ENCODE assay signal across 8 cellular contexts in the genomic region with DNA sequence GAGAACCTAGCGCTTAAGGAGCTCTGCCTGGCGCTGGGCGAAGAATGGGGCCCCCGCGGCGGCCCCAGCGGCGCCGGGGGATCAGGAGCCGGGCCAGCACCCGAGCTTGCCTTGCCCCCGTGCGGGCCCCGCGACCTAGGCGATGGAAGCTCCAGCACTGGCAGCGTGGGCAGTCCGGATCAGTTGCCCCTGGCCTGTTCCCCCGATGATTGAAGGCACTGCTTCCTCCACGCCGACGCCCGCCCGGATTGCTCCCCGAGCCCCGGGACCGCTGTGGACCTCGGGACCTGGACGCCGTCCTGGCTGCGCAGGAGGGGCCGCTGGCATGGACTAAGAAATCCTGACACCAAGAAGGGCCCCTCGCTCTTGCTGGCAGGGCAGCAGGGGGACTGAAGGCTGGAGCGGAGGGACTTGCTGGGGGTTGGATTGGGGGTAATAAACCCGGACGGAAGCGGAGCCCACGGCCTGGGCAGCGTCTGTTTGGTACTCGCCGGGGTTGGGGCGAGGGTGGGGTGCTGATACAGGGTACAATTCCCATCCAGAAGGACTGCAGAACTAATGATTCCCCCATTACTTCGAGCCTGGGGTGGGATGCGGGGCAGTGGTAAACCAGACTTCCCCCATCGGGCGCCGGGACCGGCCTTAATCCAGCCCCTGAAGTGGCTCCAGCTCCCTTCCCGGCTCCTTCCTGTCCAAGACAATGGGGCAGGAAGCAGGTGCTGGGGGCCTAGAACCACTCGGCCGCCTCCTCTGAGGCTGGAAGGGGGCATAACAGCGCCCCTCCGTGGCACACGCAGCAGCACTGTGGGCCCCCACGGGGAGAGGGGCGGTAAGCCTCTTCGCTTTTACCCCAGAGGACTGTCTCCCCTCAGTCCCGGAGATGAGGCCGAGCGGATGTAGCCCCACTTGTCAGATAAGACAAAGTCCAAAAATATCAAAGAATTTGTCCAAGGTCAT. TPM values are rescaled to one million over a fixed set of nuclear protein-coding genes. Genes with fewer than 3 reads are reported as not detected.
DNase-seq lines count a peak whose midpoint lies in the region; ATAC-seq and TF ChIP-seq lines count a peak whose summit lies in the region.

No MANE protein-coding gene starts in this region.

- DNase-seq in D341Med (ENCODE audit: low spot score), result peak; percentile 55
- DNase-seq in KBM-7, result peak; percentile 77
- DNase-seq in activated CD4-positive, alpha-beta memory T cell treated with anti-CD3 and anti-CD28 coated beads for 36 hours, result peak; percentile 53
- peak; percentile 47 for DNase-seq in fibroblast of mammary gland (ENCODE audit: low read depth)
- peak in 4 of 5 donors; percentile 55 to 69 (median 62) for DNase-seq in ovary
- no peak for DNase-seq in NCI-H2196 (lab: John Stamatoyannopoulos, UW; ENCODE audit: unreplicated experiment)

- H3K27me3 Mint-ChIP-seq in activated CD4-positive, alpha-beta memory T cell treated with anti-CD3 and anti-CD28 coated beads for 36 hours, result no peaks in the 10 kb centered on the region

- TF ChIP-seq POLR2A in ovary (IDR thresholded peaks at IDR 0.05), result no peak

- peaks cover 30% of the 10 kb centered on the region for H3K36me3 Mint-ChIP-seq in activated CD4-positive, alpha-beta memory T cell treated with anti-CD3 and anti-CD28 coated beads for 36 hours

- TF ChIP-seq EP300 in ovary (IDR thresholded peaks at IDR 0.05), result no peak

- CTCF ChIA-PET in activated CD4-positive, alpha-beta memory T cell treated with anti-CD3 and anti-CD28 coated beads for 36 hours (lab: Charles Lee), result interaction anchor here (0.8 to 9.5 kb wide), 20 partner anchors 7 to 331 kb away, joined by 3 to 277 read pairs (median 5); a partner anchor contains a TSS

- H3K27ac ChIP-seq in ovary, result peak overlapping the region; percentile 91 to 95

- H3K36me3 ChIP-seq in ovary, result no peaks in the 10 kb centered on the region

- peak overlapping the region; percentile 87 for H3K27ac Mint-ChIP-seq in activated CD4-positive, alpha-beta memory T cell treated with anti-CD3 and anti-CD28 coated beads for 36 hours

- H3K4me3 ChIP-seq in fibroblast of mammary gland (ENCODE audit: control insufficient read depth, low read depth, low read length), result peak overlapping the region; percentile 49
- H3K4me3 ChIP-seq in ovary, result peak overlapping the region; percentile 55

- no peaks in the 10 kb centered on the region for H3K9me3 Mint-ChIP-seq in activated CD4-positive, alpha-beta memory T cell treated with anti-CD3 and anti-CD28 coated beads for 36 hours

- peaks cover 63% of the 10 kb centered on the region for H3K4me1 Mint-ChIP-seq in activated CD4-positive, alpha-beta memory T cell treated with anti-CD3 and anti-CD28 coated beads for 36 hours (ENCODE audit: low read depth)

- H3K27me3 ChIP-seq in ovary, result no peaks in the 10 kb centered on the region

- H3K4me3 Mint-ChIP-seq in activated CD4-positive, alpha-beta memory T cell treated with anti-CD3 and anti-CD28 coated beads for 36 hours, result peak overlapping the region; percentile 65

- TF ChIP-seq CTCF in fibroblast of mammary gland (conservative IDR thresholded peaks at IDR 0.05; ENCODE audit: control insufficient read depth, insufficient read depth, low read depth, low read length) (peak; percentile 17), ovary (IDR thresholded peaks at IDR 0.05) (no peak)

- WGBS in ovary, 3 donors, result 1 to 4% (median 1%) methylated on average over 40 to 60 of the region's 60 CpGs

- no peaks in the 10 kb centered on the region for H3K9me3 ChIP-seq in ovary

- in situ Hi-C loops in KBM-7 (cut with MboI; ENCODE audit: low pct_unique_long_range_greater_than_20kb, low sequenced_read_pairs), result no loop called here

- ATAC-seq in HG03039 (IDR thresholded peaks at IDR 0.05; ENCODE audit: unreplicated experiment) (no peak), HG03342 (IDR thresholded peaks at IDR 0.05; ENCODE audit: unreplicated experiment) (no peak)

- peaks cover 21% of the 10 kb centered on the region for H3K4me1 ChIP-seq in ovary (ENCODE audit: insufficient read depth)

- intact Hi-C loops in activated CD4-positive, alpha-beta memory T cell treated with anti-CD3 and anti-CD28 coated beads for 36 hours (cut with micrococcal nuclease), result no loop called here
- intact Hi-C loops in ovary (cut with DNase I), result no loop called here

- POLR2A ChIA-PET in activated CD4-positive, alpha-beta memory T cell treated with anti-CD3 and anti-CD28 coated beads for 36 hours (lab: Charles Lee), result interaction anchor here (0.7 to 7.5 kb wide), 11 partner anchors 9 to 467 kb away, joined by 3 to 98 read pairs (median 6); a partner anchor contains a TSS

RNA-seq across cellular contexts. Expression of a gene that starts 1.0 kb away (rescaled TPM):
- total RNA-seq in activated CD4-positive, alpha-beta memory T cell treated with anti-CD3 and anti-CD28 coated beads for 36 hours, result 10 to 100 TPM; 40.0 to 44.4 TPM
- total RNA-seq in ovary, result 10 to 100 TPM; 31.5 to 85.0 (median 58.1) TPM
- polyA plus RNA-seq in ovary, result 10 to 100 TPM in 1 of 2 donors, not detected in 1; 41.5 TPM

RNA-seq across cellular contexts. Expression of a gene that starts 3.2 kb away (rescaled TPM):
- total RNA-seq in activated CD4-positive, alpha-beta memory T cell treated with anti-CD3 and anti-CD28 coated beads for 36 hours, result 100 to 1,000 TPM in 1 of 2 experiments, 10 to 100 TPM in 1; 94.2 to 101 TPM
- total RNA-seq in ovary, result 10 to 100 TPM; 32.5 to 71.7 (median 44.2) TPM
- polyA plus RNA-seq in ovary, result 10 to 100 TPM; 40.1 to 74.2 TPM

RNA-seq across cellular contexts. Expression of a gene that starts 8.7 kb away (rescaled TPM):
- 10 to 100 TPM; 17.1 to 17.7 TPM for total RNA-seq in activated CD4-positive, alpha-beta memory T cell treated with anti-CD3 and anti-CD28 coated beads for 36 hours
- 1 to 10 TPM in 4 of 7 donors, under 1 TPM in 3; 0.61 to 9.4 (median 1.1) TPM for total RNA-seq in ovary
- polyA plus RNA-seq in ovary, result 1 to 10 TPM in 1 of 2 donors, under 1 TPM in 1; 0.94 to 1.0 TPM

RNA-seq across cellular contexts. Expression of a gene that starts 11.8 kb away (rescaled TPM):
- total RNA-seq in activated CD4-positive, alpha-beta memory T cell treated with anti-CD3 and anti-CD28 coated beads for 36 hours, result 10 to 100 TPM; 11.1 to 13.2 TPM
- total RNA-seq in ovary, result 1 to 10 TPM in 2 of 7 donors, under 1 TPM in 5; 0.30 to 1.3 (median 0.81) TPM
- under 1 TPM; 0.75 to 0.91 TPM for polyA plus RNA-seq in ovary

RNA-seq across cellular contexts. Expression of a gene that starts 18.9 kb away (rescaled TPM):
- 10 to 100 TPM; 11.5 to 12.5 TPM for total RNA-seq in activated CD4-positive, alpha-beta memory T cell treated with anti-CD3 and anti-CD28 coated beads for 36 hours
- 100 to 1,000 TPM in 5 of 7 donors, 10 to 100 TPM in 2; 48.2 to 172 (median 144) TPM for total RNA-seq in ovary
- polyA plus RNA-seq in ovary, result 100 to 1,000 TPM in 1 of 2 donors, 10 to 100 TPM in 1; 46.6 to 109 TPM
